In genomic region chr21:39187141-39187540, GRCh38 we compare ENCODE assay signal across 18 cellular contexts.
"Had no signal": no experiment of that assay in that cellular context is flagged by ENCODE, and none has a peak within 500 bp of the region (broad histone marks: within the 10 kb centered on the region; RNA-seq: fewer than 3 reads in every experiment).

No MANE protein-coding gene starts in this region.

- H3K4me1 ChIP-seq: uterus had no signal

- H3K36me3 ChIP-seq: sigmoid colon, thoracic aorta, uterus had no signal

- H3K9me3 Mint-ChIP-seq: activated CD4-positive, alpha-beta memory T cell treated with anti-CD3 and anti-CD28 coated beads, Interleukin-2, amount 10 ng/mL, durations not matched to agents 7 days and 5 days; endodermal cell had no signal

- H3K4me3 Mint-ChIP-seq: activated CD4-positive, alpha-beta memory T cell treated with anti-CD3 and anti-CD28 coated beads, Interleukin-2, amount 10 ng/mL, durations not matched to agents 7 days and 5 days; activated CD4-positive, alpha-beta T cell treated with anti-CD3 and anti-CD28 coated beads for 36 hours; endodermal cell had no signal

- H3K9me3 ChIP-seq: body of pancreas, sigmoid colon, stomach, thoracic aorta, uterus had no signal

- H3K27ac Mint-ChIP-seq: activated CD4-positive, alpha-beta memory T cell treated with anti-CD3 and anti-CD28 coated beads, Interleukin-2, amount 10 ng/mL, durations not matched to agents 7 days and 5 days; activated CD4-positive, alpha-beta T cell treated with anti-CD3 and anti-CD28 coated beads for 36 hours had no signal

- H3K27me3 Mint-ChIP-seq: activated CD4-positive, alpha-beta memory T cell treated with anti-CD3 and anti-CD28 coated beads, Interleukin-2, amount 10 ng/mL, durations not matched to agents 7 days and 5 days; activated CD4-positive, alpha-beta T cell treated with anti-CD3 and anti-CD28 coated beads for 36 hours had no signal

- ATAC-seq: activated CD4-positive, alpha-beta T cell treated with anti-CD3 and anti-CD28 coated beads for 36 hours; body of pancreas had no signal

- DNase-seq: activated CD4-positive, alpha-beta memory T cell treated with anti-CD3 and anti-CD28 coated beads, Interleukin-2, amount 10 ng/mL, durations not matched to agents 7 days and 5 days; activated CD4-positive, alpha-beta T cell treated with anti-CD3 and anti-CD28 coated beads for 36 hours; activated naive CD4-positive, alpha-beta T cell; amniotic stem cell; body of pancreas; cerebellar nuclear complex; dermis blood vessel endothelial cell; endodermal cell; hippocampal formation; kidney glomerular epithelial cell; midbrain; occipital lobe; sigmoid colon; stimulated activated CD4-positive, alpha-beta T cell treated with anti-CD3 and anti-CD28 coated beads, Interleukin-12 subunit alpha, Interleukin-12 subunit beta, amount 100 ng/mL, for 4 hours; stomach; uterus; WERI-Rb-1 had no signal

- H3K27ac ChIP-seq: body of pancreas, stomach, thoracic aorta, uterus, WERI-Rb-1 had no signal

- H3K4me3 ChIP-seq: body of pancreas, sigmoid colon, stomach, thoracic aorta, uterus had no signal

- H3K27me3 ChIP-seq: body of pancreas, sigmoid colon, stomach, uterus had no signal
